13 cellular contexts compared by ENCODE assay signal in the genomic region with DNA sequence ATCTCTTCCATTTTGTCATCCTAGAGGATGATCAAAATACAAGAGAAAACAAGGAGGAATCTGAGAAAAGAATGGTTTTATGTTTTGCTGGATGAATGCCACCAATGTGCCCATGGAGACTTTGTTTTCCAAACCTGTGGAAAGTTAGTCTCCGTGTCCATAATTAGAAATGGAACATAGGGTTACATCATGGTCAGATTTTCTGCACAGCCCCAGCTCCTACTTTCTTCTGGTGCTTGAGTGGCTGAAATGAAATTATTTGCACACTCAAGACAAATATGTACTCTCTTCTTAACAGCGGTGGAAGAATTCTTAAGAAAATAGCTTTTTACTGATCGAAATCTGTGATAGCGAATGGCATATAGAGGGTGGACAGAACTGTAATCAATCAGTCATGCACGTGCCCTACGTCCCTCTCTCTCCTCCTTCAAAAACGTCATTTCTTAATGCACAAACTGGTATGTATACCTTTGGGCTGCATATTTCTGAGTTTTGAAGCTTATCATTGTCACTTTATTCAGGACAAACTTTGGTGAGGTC.
DNase-seq lines count a peak whose midpoint lies in the region; ATAC-seq and TF ChIP-seq lines count a peak whose summit lies in the region.
"Had no signal": no experiment of that assay in that cellular context is flagged by ENCODE, and none has a peak within 500 bp of the region (broad histone marks: within the 10 kb centered on the region; RNA-seq: fewer than 3 reads in every experiment).

No MANE protein-coding gene starts in this region.

- ATAC-seq in heart left ventricle (peak in 3 of 4 donors; percentile 55 to 78 (median 61)), HG03039 (IDR thresholded peaks at IDR 0.05; ENCODE audit: unreplicated experiment) (no peak)

- H3K36me3 ChIP-seq in heart left ventricle: no peaks in the 10 kb centered on the region
- H3K36me3 ChIP-seq in mesodermal cell (ENCODE audit: control insufficient read depth, insufficient read depth, low read length): no peaks in the 10 kb centered on the region
- H3K36me3 ChIP-seq: BLaER1, MG63 had no signal

- H3K27me3 ChIP-seq in heart left ventricle: no peaks in the 10 kb centered on the region
- H3K27me3 ChIP-seq: BLaER1, MG63 had no signal

- H3K4me1 ChIP-seq in heart left ventricle (peaks cover 0 to 16% (median 0%) of the 10 kb centered on the region in 12 donors), mesodermal cell (ENCODE audit: control insufficient read depth, insufficient read depth, low read length, poor library complexity, severe bottlenecking) (peaks cover 6% of the 10 kb centered on the region)
- H3K4me1 ChIP-seq: BLaER1 had no signal

- H3K9me3 ChIP-seq in heart left ventricle (no peaks in the 10 kb centered on the region), mesodermal cell (ENCODE audit: control insufficient read depth, low read length) (peaks cover 3% of the 10 kb centered on the region)
- H3K9me3 ChIP-seq: BLaER1, MG63 had no signal

- intact Hi-C loops in heart left ventricle (cut with DNase I): no loop called here

- TF ChIP-seq POLR2A in heart left ventricle (IDR thresholded peaks at IDR 0.05): no peak

- no peak for TF ChIP-seq CTCF in heart left ventricle (IDR thresholded peaks at IDR 0.05)

- no peak for DNase-seq in caudate nucleus (lab: John Stamatoyannopoulos, UW)
- DNase-seq in heart left ventricle: no peak
- DNase-seq in NOMO-1 treated with DMSO at 0.1 percent for 48 hours (lab: John Stamatoyannopoulos, UW; ENCODE audit: unreplicated experiment): no peak
- no peak for DNase-seq in NCI-H2227 treated with DMSO at 0.1 percent for 48 hours (lab: John Stamatoyannopoulos, UW)
- DNase-seq: DMS153, NCI-H1092 treated with DMSO at 0.1 percent for 48 hours, NCI-H1694, NCI-H446 had no signal

- H3K27ac ChIP-seq in caudate nucleus (ENCODE audit: low read depth, low read length): peak overlapping the region; percentile 70
- H3K27ac ChIP-seq in heart left ventricle: peak overlapping the region in 11 of 12 donors; percentile 19 to 83 (median 58)
- peak overlapping the region; percentile 57 for H3K27ac ChIP-seq in mesodermal cell (ENCODE audit: low read depth, low read length, severe bottlenecking)
- H3K27ac ChIP-seq in temporal lobe (ENCODE audit: low read depth, low read length): peak overlapping the region; percentile 9
- H3K27ac ChIP-seq: BLaER1 had no signal

- H3K4me3 ChIP-seq in heart left ventricle (no peak overlapping the region), mesodermal cell (ENCODE audit: extremely low read depth, insufficient read depth, low read length, poor library complexity, severe bottlenecking) (no peak overlapping the region)
- H3K4me3 ChIP-seq: BLaER1, MG63 had no signal

- 62 to 65% (median 63%) methylated on average over 7 of the region's 7 CpGs for WGBS in heart left ventricle, 4 donors
- WGBS in mesodermal cell (ENCODE audit: insufficient coverage in 2 of 2), 2 experiments: 86 to 89% methylated on average over 4 of the region's 7 CpGs

Comparison
In these comparisons a context has a peak if more than half of its experiments do, and no peak if none do; other contexts are left out.
1. H3K27ac ChIP-seq: peak in every context shown above with its lines; median percentile 70 in caudate nucleus; 58 in heart left ventricle; 57 in mesodermal cell; 9 in temporal lobe.